Comparison of ENCODE assay signal across 28 cellular contexts in genomic region chr2:107688135-107688534, GRCh38.
"Had no signal": no experiment of that assay in that cellular context is flagged by ENCODE, and none has a peak within 500 bp of the region (broad histone marks: within the 10 kb centered on the region; RNA-seq: fewer than 3 reads in every experiment).

No MANE protein-coding gene starts in this region.

- H3K4me1 ChIP-seq: colonic mucosa, esophagus squamous epithelium, gastrocnemius medialis, heart right ventricle, left lung, lower lobe of right lung had no signal

- DNase-seq: colonic mucosa; cortex of kidney; effector CD8-positive, alpha-beta T cell; effector memory CD8-positive, alpha-beta T cell; endodermal cell; erythroblast; esophagus squamous epithelium; foreskin fibroblast; foreskin melanocyte; gastrocnemius medialis; glutamatergic neuron; head of caudate nucleus; heart right ventricle; hippocampal formation; left cardiac atrium; left lung; left ventricle myocardium superior; lower lobe of right lung; mesenchymal stem cell; mucosa of descending colon; naive B cell had no signal

- H3K27me3 ChIP-seq: colonic mucosa, esophagus squamous epithelium, gastrocnemius medialis, heart right ventricle, left lung had no signal

- H3K27ac ChIP-seq: colonic mucosa, epithelial cell of prostate, esophagus squamous epithelium, gastrocnemius medialis, heart right ventricle, left lung, lower lobe of right lung had no signal

- ATAC-seq: effector memory CD8-positive, alpha-beta T cell; esophagus mucosa; gastrocnemius medialis; heart right ventricle; left cardiac atrium; left lung; left ventricle myocardium superior; lower lobe of right lung; mucosa of descending colon had no signal

- H3K9me3 Mint-ChIP-seq: dendritic cell treated with granulocyte-macrophage colony-stimulating factor and Interleukin-4, amounts not matched to agents 40 ng/mL and 50 ng/mL, for 4 days; effector memory CD8-positive, alpha-beta T cell; endodermal cell; mesothelial cell of epicardium had no signal

- H3K9me3 ChIP-seq: colonic mucosa, esophagus squamous epithelium, gastrocnemius medialis, heart right ventricle, left lung, lower lobe of right lung, mucosa of descending colon had no signal

- H3K36me3 ChIP-seq: colonic mucosa, esophagus squamous epithelium, gastrocnemius medialis, heart right ventricle, left lung, lower lobe of right lung had no signal

- H3K4me3 ChIP-seq: colonic mucosa, esophagus squamous epithelium, gastrocnemius medialis, heart right ventricle, left lung, lower lobe of right lung, mucosa of descending colon had no signal

- H3K27ac Mint-ChIP-seq: dendritic cell treated with granulocyte-macrophage colony-stimulating factor and Interleukin-4, amounts not matched to agents 40 ng/mL and 50 ng/mL, for 4 days; effector memory CD8-positive, alpha-beta T cell; endodermal cell; mesothelial cell of epicardium had no signal

- H3K27me3 Mint-ChIP-seq: dendritic cell treated with granulocyte-macrophage colony-stimulating factor and Interleukin-4, amounts not matched to agents 40 ng/mL and 50 ng/mL, for 4 days; effector memory CD8-positive, alpha-beta T cell; naive B cell had no signal

- H3K4me3 Mint-ChIP-seq: dendritic cell treated with granulocyte-macrophage colony-stimulating factor and Interleukin-4, amounts not matched to agents 40 ng/mL and 50 ng/mL, for 4 days; effector memory CD8-positive, alpha-beta T cell; endodermal cell; mesothelial cell of epicardium; naive B cell had no signal

- H3K36me3 Mint-ChIP-seq: mesothelial cell of epicardium, naive B cell had no signal

- FAIRE-seq: endometrium, islet of Langerhans, keratinocyte had no signal

- H3K4me1 Mint-ChIP-seq: naive B cell had no signal
